Comparison of ENCODE assay signal across 19 cellular contexts in the genomic region with DNA sequence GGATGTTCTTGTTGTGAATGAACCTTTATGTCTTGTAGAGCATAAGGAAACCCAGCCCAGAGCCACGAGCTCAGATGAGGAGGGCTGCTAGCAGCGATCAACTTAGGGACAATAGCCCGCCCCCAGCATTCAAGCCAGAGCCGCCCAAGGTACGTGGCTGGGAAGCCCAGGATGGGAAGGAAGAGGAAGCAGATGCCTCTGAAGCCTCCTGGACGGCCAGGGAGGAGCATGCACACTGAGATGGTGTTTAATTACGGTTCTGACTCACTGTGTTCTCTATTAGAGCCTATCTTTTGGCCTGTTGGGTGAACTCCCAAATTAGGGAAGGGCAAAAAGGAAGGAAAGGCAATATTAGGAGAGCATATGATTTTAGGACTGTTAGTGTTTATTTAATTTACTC.
DNase-seq lines count a peak whose midpoint lies in the region; ATAC-seq lines count a peak whose summit lies in the region.
"Had no signal": no experiment of that assay in that cellular context is flagged by ENCODE, and none has a peak within 500 bp of the region (broad histone marks: within the 10 kb centered on the region; RNA-seq: fewer than 3 reads in every experiment).

No MANE protein-coding gene starts in this region.

- H3K4me3 Mint-ChIP-seq in T-helper 17 cell = no peak overlapping the region
- H3K4me3 Mint-ChIP-seq in stimulated activated effector memory CD8-positive, alpha-beta T cell treated with anti-CD3 and anti-CD28 coated beads, Interleukin-12 subunit alpha, Interleukin-12 subunit beta, amount 100 ng/mL, for 72 hours = no peak overlapping the region
- H3K4me3 Mint-ChIP-seq: activated naive CD4-positive, alpha-beta T cell treated with anti-CD3 and anti-CD28 coated beads, Interleukin-2, amount 50 U/mL, for 24 hours; mesothelial cell of epicardium; natural killer cell treated with Interleukin-12 subunit alpha and Interleukin-12 subunit beta and Interleukin-15 and Interleukin-18, amount 100 ng/mL, for 72 hours had no signal

- peaks cover 15% of the 10 kb centered on the region for H3K36me3 Mint-ChIP-seq in T-helper 17 cell (ENCODE audit: low read depth)
- H3K36me3 Mint-ChIP-seq in stimulated activated effector memory CD8-positive, alpha-beta T cell treated with anti-CD3 and anti-CD28 coated beads, Interleukin-12 subunit alpha, Interleukin-12 subunit beta, amount 100 ng/mL, for 72 hours = peaks cover 14% of the 10 kb centered on the region
- H3K36me3 Mint-ChIP-seq: natural killer cell treated with Interleukin-12 subunit alpha and Interleukin-12 subunit beta and Interleukin-15 and Interleukin-18, amount 100 ng/mL, for 72 hours had no signal

- ATAC-seq in left ventricle myocardium superior (peak; percentile 64), Right ventricle myocardium inferior (no peak), T-helper 17 cell (no peak)
- no peak for ATAC-seq in stimulated activated effector memory CD8-positive, alpha-beta T cell treated with anti-CD3 and anti-CD28 coated beads, Interleukin-12 subunit alpha, Interleukin-12 subunit beta, amount 100 ng/mL, for 72 hours
- ATAC-seq: esophagus mucosa; natural killer cell treated with Interleukin-12 subunit alpha and Interleukin-12 subunit beta and Interleukin-15 and Interleukin-18, amount 100 ng/mL, for 72 hours had no signal

- no peaks in the 10 kb centered on the region for H3K9me3 ChIP-seq in T-helper 17 cell (ENCODE audit: control insufficient read depth, low read length, poor library complexity, severe bottlenecking)
- H3K9me3 ChIP-seq: ascending aorta had no signal

- intact Hi-C loops in left ventricle myocardium superior (cut with micrococcal nuclease) = no loop called here
- intact Hi-C loops in Right ventricle myocardium inferior (cut with DNase I) = no loop called here

- no peaks in the 10 kb centered on the region for H3K27me3 Mint-ChIP-seq in T-helper 17 cell
- H3K27me3 Mint-ChIP-seq: activated naive CD4-positive, alpha-beta T cell treated with anti-CD3 and anti-CD28 coated beads, Interleukin-2, amount 50 U/mL, for 24 hours; natural killer cell treated with Interleukin-12 subunit alpha and Interleukin-12 subunit beta and Interleukin-15 and Interleukin-18, amount 100 ng/mL, for 72 hours had no signal

- no peaks in the 10 kb centered on the region for H3K4me1 Mint-ChIP-seq in T-helper 17 cell
- no peaks in the 10 kb centered on the region for H3K4me1 Mint-ChIP-seq in stimulated activated effector memory CD8-positive, alpha-beta T cell treated with anti-CD3 and anti-CD28 coated beads, Interleukin-12 subunit alpha, Interleukin-12 subunit beta, amount 100 ng/mL, for 72 hours
- H3K4me1 Mint-ChIP-seq: activated naive CD4-positive, alpha-beta T cell treated with anti-CD3 and anti-CD28 coated beads, Interleukin-2, amount 50 U/mL, for 24 hours had no signal

- DNase-seq in left ventricle myocardium superior (no peak), Right ventricle myocardium inferior (ENCODE audit: missing footprints) (no peak), T-helper 17 cell (no peak), iris pigment epithelial cell (ENCODE audit: low read depth) (peak; percentile 14), DMS53 (lab: John Stamatoyannopoulos, UW) (no peak)
- no peak for DNase-seq in stimulated activated effector memory CD8-positive, alpha-beta T cell treated with anti-CD3 and anti-CD28 coated beads, Interleukin-12 subunit alpha, Interleukin-12 subunit beta, amount 100 ng/mL, for 72 hours (ENCODE audit: low spot score in 2 of 2)
- DNase-seq in activated naive CD4-positive, alpha-beta T cell treated with anti-CD3 and anti-CD28 coated beads, Interleukin-2, amount 50 U/mL, for 16 hours = no peak
- no peak for DNase-seq in stimulated activated naive CD4-positive, alpha-beta T cell treated with Interleukin-2 at 50 U/mL for 16 hours (lab: John Stamatoyannopoulos, UW)
- DNase-seq: activated CD4-positive, alpha-beta T cell treated with anti-CD3 and anti-CD28 coated beads for 48 hours; Calu3; NCI-H146; NCI-H2171; NCI-H526; RPMI8226 had no signal

- peak overlapping the region; percentile 6 for H3K27ac Mint-ChIP-seq in T-helper 17 cell
- no peak overlapping the region for H3K27ac Mint-ChIP-seq in stimulated activated effector memory CD8-positive, alpha-beta T cell treated with anti-CD3 and anti-CD28 coated beads, Interleukin-12 subunit alpha, Interleukin-12 subunit beta, amount 100 ng/mL, for 72 hours
- H3K27ac Mint-ChIP-seq: activated naive CD4-positive, alpha-beta T cell treated with anti-CD3 and anti-CD28 coated beads, Interleukin-2, amount 50 U/mL, for 24 hours; mesothelial cell of epicardium; natural killer cell treated with Interleukin-12 subunit alpha and Interleukin-12 subunit beta and Interleukin-15 and Interleukin-18, amount 100 ng/mL, for 72 hours had no signal

- H3K9me3 Mint-ChIP-seq in stimulated activated effector memory CD8-positive, alpha-beta T cell treated with anti-CD3 and anti-CD28 coated beads, Interleukin-12 subunit alpha, Interleukin-12 subunit beta, amount 100 ng/mL, for 72 hours = no peaks in the 10 kb centered on the region
- H3K9me3 Mint-ChIP-seq: activated naive CD4-positive, alpha-beta T cell treated with anti-CD3 and anti-CD28 coated beads, Interleukin-2, amount 50 U/mL, for 24 hours; mesothelial cell of epicardium; natural killer cell treated with Interleukin-12 subunit alpha and Interleukin-12 subunit beta and Interleukin-15 and Interleukin-18, amount 100 ng/mL, for 72 hours had no signal
